In the genomic region with DNA sequence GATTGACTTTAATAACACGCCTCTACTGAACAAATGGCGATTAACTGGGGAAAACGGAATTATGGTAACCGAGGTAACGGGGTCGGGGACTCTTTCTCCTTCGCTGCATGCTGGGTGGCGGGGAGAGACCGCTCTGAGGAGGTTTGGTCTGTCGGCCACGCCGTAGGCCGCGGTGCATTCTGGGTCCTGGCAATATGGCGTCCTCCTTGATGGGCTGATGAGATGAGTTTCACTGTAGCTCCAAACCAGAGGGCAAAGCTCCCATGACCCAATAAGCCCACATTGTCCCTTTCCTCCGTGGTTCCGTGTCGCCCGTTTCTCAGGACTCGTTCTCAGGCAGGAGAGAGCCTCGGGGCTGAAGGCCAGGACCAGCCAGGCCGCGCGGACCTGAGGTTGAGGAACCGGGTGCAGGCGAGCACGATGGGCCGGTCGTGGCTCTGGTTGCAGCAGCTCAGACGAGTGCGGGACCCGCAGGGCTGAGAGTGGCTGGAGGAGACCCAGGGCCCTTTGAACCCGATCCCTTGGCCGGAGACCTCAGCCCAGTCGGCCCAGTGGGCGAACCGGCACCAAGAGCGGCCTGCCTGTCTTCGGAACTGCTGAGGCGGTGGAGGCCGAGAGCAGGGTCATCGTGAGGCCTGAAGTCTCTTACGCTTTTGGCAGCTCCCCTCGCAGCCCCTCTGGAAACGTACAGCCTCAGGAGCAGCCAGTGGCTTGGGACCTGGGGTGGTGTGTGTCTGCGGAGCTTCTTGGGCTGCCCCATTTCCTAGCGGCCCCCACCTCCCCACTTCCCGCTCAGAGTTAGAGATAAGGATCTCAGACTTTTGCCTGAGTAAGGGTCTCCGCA, we compare ENCODE assay signal across 1 cellular context.
TF ChIP-seq lines count a peak whose summit lies in the region.

A gene with protein sequence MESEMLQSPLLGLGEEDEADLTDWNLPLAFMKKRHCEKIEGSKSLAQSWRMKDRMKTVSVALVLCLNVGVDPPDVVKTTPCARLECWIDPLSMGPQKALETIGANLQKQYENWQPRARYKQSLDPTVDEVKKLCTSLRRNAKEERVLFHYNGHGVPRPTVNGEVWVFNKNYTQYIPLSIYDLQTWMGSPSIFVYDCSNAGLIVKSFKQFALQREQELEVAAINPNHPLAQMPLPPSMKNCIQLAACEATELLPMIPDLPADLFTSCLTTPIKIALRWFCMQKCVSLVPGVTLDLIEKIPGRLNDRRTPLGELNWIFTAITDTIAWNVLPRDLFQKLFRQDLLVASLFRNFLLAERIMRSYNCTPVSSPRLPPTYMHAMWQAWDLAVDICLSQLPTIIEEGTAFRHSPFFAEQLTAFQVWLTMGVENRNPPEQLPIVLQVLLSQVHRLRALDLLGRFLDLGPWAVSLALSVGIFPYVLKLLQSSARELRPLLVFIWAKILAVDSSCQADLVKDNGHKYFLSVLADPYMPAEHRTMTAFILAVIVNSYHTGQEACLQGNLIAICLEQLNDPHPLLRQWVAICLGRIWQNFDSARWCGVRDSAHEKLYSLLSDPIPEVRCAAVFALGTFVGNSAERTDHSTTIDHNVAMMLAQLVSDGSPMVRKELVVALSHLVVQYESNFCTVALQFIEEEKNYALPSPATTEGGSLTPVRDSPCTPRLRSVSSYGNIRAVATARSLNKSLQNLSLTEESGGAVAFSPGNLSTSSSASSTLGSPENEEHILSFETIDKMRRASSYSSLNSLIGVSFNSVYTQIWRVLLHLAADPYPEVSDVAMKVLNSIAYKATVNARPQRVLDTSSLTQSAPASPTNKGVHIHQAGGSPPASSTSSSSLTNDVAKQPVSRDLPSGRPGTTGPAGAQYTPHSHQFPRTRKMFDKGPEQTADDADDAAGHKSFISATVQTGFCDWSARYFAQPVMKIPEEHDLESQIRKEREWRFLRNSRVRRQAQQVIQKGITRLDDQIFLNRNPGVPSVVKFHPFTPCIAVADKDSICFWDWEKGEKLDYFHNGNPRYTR (N-terminal part only) (plus strand): TSS at position 184 of the 844 bp plus-strand sequence. CDS start 792 bp downstream, outside the sequence.

TF ChIP-seq in HepG2, 621 proteins besides CTCF, POLR2A, EP300 and RAD21 (continued from another document and continues in another):
- TF ChIP-seq, protein P1, sequence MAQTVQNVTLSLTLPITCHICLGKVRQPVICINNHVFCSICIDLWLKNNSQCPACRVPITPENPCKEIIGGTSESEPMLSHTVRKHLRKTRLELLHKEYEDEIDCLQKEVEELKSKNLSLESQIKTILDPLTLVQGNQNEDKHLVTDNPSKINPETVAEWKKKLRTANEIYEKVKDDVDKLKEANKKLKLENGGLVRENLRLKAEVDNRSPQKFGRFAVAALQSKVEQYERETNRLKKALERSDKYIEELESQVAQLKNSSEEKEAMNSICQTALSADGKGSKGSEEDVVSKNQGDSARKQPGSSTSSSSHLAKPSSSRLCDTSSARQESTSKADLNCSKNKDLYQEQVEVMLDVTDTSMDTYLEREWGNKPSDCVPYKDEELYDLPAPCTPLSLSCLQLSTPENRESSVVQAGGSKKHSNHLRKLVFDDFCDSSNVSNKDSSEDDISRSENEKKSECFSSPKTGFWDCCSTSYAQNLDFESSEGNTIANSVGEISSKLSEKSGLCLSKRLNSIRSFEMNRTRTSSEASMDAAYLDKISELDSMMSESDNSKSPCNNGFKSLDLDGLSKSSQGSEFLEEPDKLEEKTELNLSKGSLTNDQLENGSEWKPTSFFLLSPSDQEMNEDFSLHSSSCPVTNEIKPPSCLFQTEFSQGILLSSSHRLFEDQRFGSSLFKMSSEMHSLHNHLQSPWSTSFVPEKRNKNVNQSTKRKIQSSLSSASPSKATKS (CRISPR knock-in tag; IDR thresholded peaks at IDR 0.05), result peak; percentile 12; the same call in 1 of the 2 replicates
- TF ChIP-seq, protein P2, sequence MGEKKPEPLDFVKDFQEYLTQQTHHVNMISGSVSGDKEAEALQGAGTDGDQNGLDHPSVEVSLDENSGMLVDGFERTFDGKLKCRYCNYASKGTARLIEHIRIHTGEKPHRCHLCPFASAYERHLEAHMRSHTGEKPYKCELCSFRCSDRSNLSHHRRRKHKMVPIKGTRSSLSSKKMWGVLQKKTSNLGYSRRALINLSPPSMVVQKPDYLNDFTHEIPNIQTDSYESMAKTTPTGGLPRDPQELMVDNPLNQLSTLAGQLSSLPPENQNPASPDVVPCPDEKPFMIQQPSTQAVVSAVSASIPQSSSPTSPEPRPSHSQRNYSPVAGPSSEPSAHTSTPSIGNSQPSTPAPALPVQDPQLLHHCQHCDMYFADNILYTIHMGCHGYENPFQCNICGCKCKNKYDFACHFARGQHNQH (CRISPR knock-in tag; IDR thresholded peaks at IDR 0.05), result peak; percentile 96
- TF ChIP-seq MED13 (CRISPR knock-in tag; IDR thresholded peaks at IDR 0.05) (no peak; the same call in 1 of the 2 replicates), ZNF354B (CRISPR knock-in tag; IDR thresholded peaks at IDR 0.05) (no peak), FIP1L1 (IDR thresholded peaks at IDR 0.05; ENCODE audit: borderline replicate concordance, insufficient read depth, low read depth, low read length) (0 out of 2 replicates have a peak, but pooled peaks have one; percentile 54), PRPF4 (IDR thresholded peaks at IDR 0.05; ENCODE audit: low read depth, low read length, poor library complexity, severe bottlenecking) (no peak), ZNF235 (CRISPR knock-in tag; IDR thresholded peaks at IDR 0.05; ENCODE audit: borderline replicate concordance) (peak; percentile 89; the same call in 1 of the 2 replicates), ZKSCAN5 (CRISPR knock-in tag; IDR thresholded peaks at IDR 0.05) (peak; percentile 76; the same call in 1 of the 2 replicates), JUND (CRISPR knock-in tag; IDR thresholded peaks at IDR 0.05) (peak; percentile 58), PLRG1 (conservative IDR thresholded peaks at IDR 0.05) (no peak), CHD4 (IDR thresholded peaks at IDR 0.05; ENCODE audit: borderline replicate concordance, low read length) (no peak), PHB2 (IDR thresholded peaks at IDR 0.05; ENCODE audit: partially characterized antibody) (no peak), ZFYVE20 (CRISPR knock-in tag; IDR thresholded peaks at IDR 0.05; ENCODE audit: borderline replicate concordance, low read depth) (0 out of 2 replicates have a peak, but pooled peaks have one; percentile 5), ZNF652 (CRISPR knock-in tag; IDR thresholded peaks at IDR 0.05; ENCODE audit: borderline replicate concordance, low read depth) (peak; percentile 52; the same call in 1 of the 2 replicates), KDM1A (CRISPR knock-in tag; IDR thresholded peaks at IDR 0.05) (no peak), ZNF34 (CRISPR knock-in tag; IDR thresholded peaks at IDR 0.05; ENCODE audit: borderline replicate concordance) (no peak), ZFAT (CRISPR knock-in tag; conservative IDR thresholded peaks at IDR 0.05) (0 out of 2 replicates have a peak, but pooled peaks have one; percentile 77), ZFY (CRISPR knock-in tag; IDR thresholded peaks at IDR 0.05) (peak; percentile 99), ZNF10 (CRISPR knock-in tag; IDR thresholded peaks at IDR 0.05; ENCODE audit: borderline replicate concordance, low read depth) (no peak), HHEX (CRISPR knock-in tag; IDR thresholded peaks at IDR 0.05) (no peak), ZNF33B (CRISPR knock-in tag; IDR thresholded peaks at IDR 0.05) (peak; percentile 87; the same call in 1 of the 2 replicates), ZSCAN25 (CRISPR knock-in tag; IDR thresholded peaks at IDR 0.05) (peak; percentile 80), MED1 (CRISPR knock-in tag; IDR thresholded peaks at IDR 0.05) (peak; percentile 79), MYC (CRISPR knock-in tag; IDR thresholded peaks at IDR 0.05; ENCODE audit: borderline replicate concordance) (peak; percentile 92), KMT2A (CRISPR knock-in tag; IDR thresholded peaks at IDR 0.05) (peak; percentile 99), KDM3A (CRISPR knock-in tag; IDR thresholded peaks at IDR 0.05; ENCODE audit: low read depth) (peak; percentile 95), SETDB1 (CRISPR knock-in tag; IDR thresholded peaks at IDR 0.05; ENCODE audit: borderline replicate concordance) (no peak), NFATC3 (CRISPR knock-in tag; IDR thresholded peaks at IDR 0.05) (peak; percentile 24; the same call in 1 of the 2 replicates), HMG20B (CRISPR knock-in tag; conservative IDR thresholded peaks at IDR 0.05) (no peak; the same call in 1 of the 2 replicates), NR2C2 (CRISPR knock-in tag; IDR thresholded peaks at IDR 0.05; ENCODE audit: borderline replicate concordance) (peak; percentile 84), SMYD3 (CRISPR knock-in tag; IDR thresholded peaks at IDR 0.05) (peak; percentile 65; the same call in 1 of the 2 replicates), IKZF1 (IDR thresholded peaks at IDR 0.05) (no peak), ATF1 (CRISPR knock-in tag; IDR thresholded peaks at IDR 0.05) (no peak), ZNF44 (CRISPR knock-in tag; IDR thresholded peaks at IDR 0.05) (peak; percentile 97; the same call in 1 of the 2 replicates)
- TF ChIP-seq, protein P3, sequence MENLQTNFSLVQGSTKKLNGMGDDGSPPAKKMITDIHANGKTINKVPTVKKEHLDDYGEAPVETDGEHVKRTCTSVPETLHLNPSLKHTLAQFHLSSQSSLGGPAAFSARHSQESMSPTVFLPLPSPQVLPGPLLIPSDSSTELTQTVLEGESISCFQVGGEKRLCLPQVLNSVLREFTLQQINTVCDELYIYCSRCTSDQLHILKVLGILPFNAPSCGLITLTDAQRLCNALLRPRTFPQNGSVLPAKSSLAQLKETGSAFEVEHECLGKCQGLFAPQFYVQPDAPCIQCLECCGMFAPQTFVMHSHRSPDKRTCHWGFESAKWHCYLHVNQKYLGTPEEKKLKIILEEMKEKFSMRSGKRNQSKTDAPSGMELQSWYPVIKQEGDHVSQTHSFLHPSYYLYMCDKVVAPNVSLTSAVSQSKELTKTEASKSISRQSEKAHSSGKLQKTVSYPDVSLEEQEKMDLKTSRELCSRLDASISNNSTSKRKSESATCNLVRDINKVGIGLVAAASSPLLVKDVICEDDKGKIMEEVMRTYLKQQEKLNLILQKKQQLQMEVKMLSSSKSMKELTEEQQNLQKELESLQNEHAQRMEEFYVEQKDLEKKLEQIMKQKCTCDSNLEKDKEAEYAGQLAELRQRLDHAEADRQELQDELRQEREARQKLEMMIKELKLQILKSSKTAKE (CRISPR knock-in tag; IDR thresholded peaks at IDR 0.05; ENCODE audit: borderline replicate concordance), result no peak
- TF ChIP-seq, protein P4, sequence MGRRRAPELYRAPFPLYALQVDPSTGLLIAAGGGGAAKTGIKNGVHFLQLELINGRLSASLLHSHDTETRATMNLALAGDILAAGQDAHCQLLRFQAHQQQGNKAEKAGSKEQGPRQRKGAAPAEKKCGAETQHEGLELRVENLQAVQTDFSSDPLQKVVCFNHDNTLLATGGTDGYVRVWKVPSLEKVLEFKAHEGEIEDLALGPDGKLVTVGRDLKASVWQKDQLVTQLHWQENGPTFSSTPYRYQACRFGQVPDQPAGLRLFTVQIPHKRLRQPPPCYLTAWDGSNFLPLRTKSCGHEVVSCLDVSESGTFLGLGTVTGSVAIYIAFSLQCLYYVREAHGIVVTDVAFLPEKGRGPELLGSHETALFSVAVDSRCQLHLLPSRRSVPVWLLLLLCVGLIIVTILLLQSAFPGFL (CRISPR knock-in tag; IDR thresholded peaks at IDR 0.05), result no peak
- TF ChIP-seq, protein P5, sequence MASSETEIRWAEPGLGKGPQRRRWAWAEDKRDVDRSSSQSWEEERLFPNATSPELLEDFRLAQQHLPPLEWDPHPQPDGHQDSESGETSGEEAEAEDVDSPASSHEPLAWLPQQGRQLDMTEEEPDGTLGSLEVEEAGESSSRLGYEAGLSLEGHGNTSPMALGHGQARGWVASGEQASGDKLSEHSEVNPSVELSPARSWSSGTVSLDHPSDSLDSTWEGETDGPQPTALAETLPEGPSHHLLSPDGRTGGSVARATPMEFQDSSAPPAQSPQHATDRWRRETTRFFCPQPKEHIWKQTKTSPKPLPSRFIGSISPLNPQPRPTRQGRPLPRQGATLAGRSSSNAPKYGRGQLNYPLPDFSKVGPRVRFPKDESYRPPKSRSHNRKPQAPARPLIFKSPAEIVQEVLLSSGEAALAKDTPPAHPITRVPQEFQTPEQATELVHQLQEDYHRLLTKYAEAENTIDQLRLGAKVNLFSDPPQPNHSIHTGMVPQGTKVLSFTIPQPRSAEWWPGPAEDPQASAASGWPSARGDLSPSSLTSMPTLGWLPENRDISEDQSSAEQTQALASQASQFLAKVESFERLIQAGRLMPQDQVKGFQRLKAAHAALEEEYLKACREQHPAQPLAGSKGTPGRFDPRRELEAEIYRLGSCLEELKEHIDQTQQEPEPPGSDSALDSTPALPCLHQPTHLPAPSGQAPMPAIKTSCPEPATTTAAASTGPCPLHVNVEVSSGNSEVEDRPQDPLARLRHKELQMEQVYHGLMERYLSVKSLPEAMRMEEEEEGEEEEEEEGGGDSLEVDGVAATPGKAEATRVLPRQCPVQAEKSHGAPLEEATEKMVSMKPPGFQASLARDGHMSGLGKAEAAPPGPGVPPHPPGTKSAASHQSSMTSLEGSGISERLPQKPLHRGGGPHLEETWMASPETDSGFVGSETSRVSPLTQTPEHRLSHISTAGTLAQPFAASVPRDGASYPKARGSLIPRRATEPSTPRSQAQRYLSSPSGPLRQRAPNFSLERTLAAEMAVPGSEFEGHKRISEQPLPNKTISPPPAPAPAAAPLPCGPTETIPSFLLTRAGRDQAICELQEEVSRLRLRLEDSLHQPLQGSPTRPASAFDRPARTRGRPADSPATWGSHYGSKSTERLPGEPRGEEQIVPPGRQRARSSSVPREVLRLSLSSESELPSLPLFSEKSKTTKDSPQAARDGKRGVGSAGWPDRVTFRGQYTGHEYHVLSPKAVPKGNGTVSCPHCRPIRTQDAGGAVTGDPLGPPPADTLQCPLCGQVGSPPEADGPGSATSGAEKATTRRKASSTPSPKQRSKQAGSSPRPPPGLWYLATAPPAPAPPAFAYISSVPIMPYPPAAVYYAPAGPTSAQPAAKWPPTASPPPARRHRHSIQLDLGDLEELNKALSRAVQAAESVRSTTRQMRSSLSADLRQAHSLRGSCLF (CRISPR knock-in tag; IDR thresholded peaks at IDR 0.05; ENCODE audit: borderline replicate concordance), result no peak
- TF ChIP-seq, protein P6, sequence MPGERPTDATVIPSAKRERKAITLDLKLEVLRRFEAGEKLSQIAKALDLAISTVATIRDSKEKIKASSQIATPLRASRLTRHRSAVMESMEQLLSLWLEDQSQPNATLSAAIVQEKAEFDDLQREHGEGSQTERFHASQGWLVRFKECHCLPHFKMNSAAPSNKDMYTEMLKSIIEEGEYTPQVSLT (CRISPR knock-in tag; IDR thresholded peaks at IDR 0.05; ENCODE audit: borderline replicate concordance, low read depth), result no peak
- TF ChIP-seq, protein P7, sequence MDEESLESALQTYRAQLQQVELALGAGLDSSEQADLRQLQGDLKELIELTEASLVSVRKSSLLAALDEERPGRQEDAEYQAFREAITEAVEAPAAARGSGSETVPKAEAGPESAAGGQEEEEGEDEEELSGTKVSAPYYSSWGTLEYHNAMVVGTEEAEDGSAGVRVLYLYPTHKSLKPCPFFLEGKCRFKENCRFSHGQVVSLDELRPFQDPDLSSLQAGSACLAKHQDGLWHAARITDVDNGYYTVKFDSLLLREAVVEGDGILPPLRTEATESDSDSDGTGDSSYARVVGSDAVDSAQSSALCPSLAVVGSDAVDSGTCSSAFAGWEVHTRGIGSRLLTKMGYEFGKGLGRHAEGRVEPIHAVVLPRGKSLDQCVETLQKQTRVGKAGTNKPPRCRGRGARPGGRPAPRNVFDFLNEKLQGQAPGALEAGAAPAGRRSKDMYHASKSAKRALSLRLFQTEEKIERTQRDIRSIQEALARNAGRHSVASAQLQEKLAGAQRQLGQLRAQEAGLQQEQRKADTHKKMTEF (CRISPR knock-in tag; IDR thresholded peaks at IDR 0.05), result peak; percentile 90
- TF ChIP-seq, protein P8, sequence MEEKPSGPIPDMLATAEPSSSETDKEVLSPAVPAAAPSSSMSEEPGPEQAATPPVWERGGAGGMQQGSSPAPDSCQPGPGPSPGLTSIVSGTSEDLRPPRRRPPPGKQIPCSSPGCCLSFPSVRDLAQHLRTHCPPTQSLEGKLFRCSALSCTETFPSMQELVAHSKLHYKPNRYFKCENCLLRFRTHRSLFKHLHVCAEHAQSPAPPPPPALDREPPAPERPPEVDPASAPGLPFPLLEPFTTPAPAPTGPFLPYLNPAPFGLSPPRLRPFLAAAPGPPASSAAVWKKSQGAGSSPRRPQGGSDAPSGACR (CRISPR knock-in tag; IDR thresholded peaks at IDR 0.05), result peak; percentile 83; the same call in 1 of the 2 replicates
